ENCODE assay signal across 18 cellular contexts in genomic region chr5:60489856-60490255, GRCh38.
"Had no signal": no experiment of that assay in that cellular context is flagged by ENCODE, and none has a peak within 500 bp of the region (broad histone marks: within the 10 kb centered on the region; RNA-seq: fewer than 3 reads in every experiment).

No MANE protein-coding gene starts in this region.

- H3K4me3 ChIP-seq: heart left ventricle, left lung, pancreas, testis, vagina had no signal

- H3K4me1 ChIP-seq: heart left ventricle, left lung, pancreas, testis, vagina had no signal

- DNase-seq: activated CD4-positive, alpha-beta T cell treated with anti-CD3 and anti-CD28 coated beads for 36 hours; activated CD8-positive, alpha-beta memory T cell treated with anti-CD3 and anti-CD28 coated beads, Interleukin-2, amount 50 U/mL, for 4 hours; activated CD8-positive, alpha-beta T cell treated with anti-CD3 and anti-CD28 coated beads for 36 hours; activated naive CD4-positive, alpha-beta T cell treated with Interleukin-2 at 50 U/mL for 16 hours; activated T-cell treated with anti-CD3 and anti-CD28 coated beads, Interleukin-2, amount 50 U/mL, for 72 hours; caudate nucleus; endodermal cell; heart left ventricle; islet precursor cell; left lung; pancreas; T-helper 1 cell; testis; WERI-Rb-1 had no signal

- H3K4me1 Mint-ChIP-seq: activated CD4-positive, alpha-beta T cell treated with anti-CD3 and anti-CD28 coated beads for 36 hours; stimulated activated effector memory CD8-positive, alpha-beta T cell treated with anti-CD3 and anti-CD28 coated beads, Interleukin-12 subunit alpha, Interleukin-12 subunit beta, amount 100 ng/mL, for 72 hours had no signal

- H3K27me3 ChIP-seq: heart left ventricle, left lung, pancreas, testis, vagina had no signal

- H3K36me3 ChIP-seq: heart left ventricle, left lung, pancreas, vagina, WERI-Rb-1 had no signal

- H3K27me3 Mint-ChIP-seq: activated CD4-positive, alpha-beta T cell treated with anti-CD3 and anti-CD28 coated beads for 36 hours; activated CD8-positive, alpha-beta T cell treated with anti-CD3 and anti-CD28 coated beads for 36 hours had no signal

- H3K9me3 Mint-ChIP-seq: activated CD8-positive, alpha-beta T cell treated with anti-CD3 and anti-CD28 coated beads for 36 hours; endodermal cell had no signal

- H3K4me3 Mint-ChIP-seq: activated CD4-positive, alpha-beta T cell treated with anti-CD3 and anti-CD28 coated beads for 36 hours; activated CD8-positive, alpha-beta T cell treated with anti-CD3 and anti-CD28 coated beads for 36 hours; activated T-cell treated with anti-CD3 and anti-CD28 coated beads, Interleukin-2, amount 50 U/mL, for 72 hours; endodermal cell; stimulated activated effector memory CD8-positive, alpha-beta T cell treated with anti-CD3 and anti-CD28 coated beads, Interleukin-12 subunit alpha, Interleukin-12 subunit beta, amount 100 ng/mL, for 72 hours had no signal

- ATAC-seq: activated CD4-positive, alpha-beta T cell treated with anti-CD3 and anti-CD28 coated beads for 36 hours; activated CD8-positive, alpha-beta T cell treated with anti-CD3 and anti-CD28 coated beads for 36 hours; activated T-cell treated with anti-CD3 and anti-CD28 coated beads, Interleukin-2, amount 50 U/mL, for 72 hours; esophagus mucosa; heart left ventricle; left lung; pancreas; stimulated activated effector memory CD8-positive, alpha-beta T cell treated with anti-CD3 and anti-CD28 coated beads, Interleukin-12 subunit alpha, Interleukin-12 subunit beta, amount 100 ng/mL, for 72 hours had no signal

- H3K9me3 ChIP-seq: heart left ventricle, left lung, pancreas, testis, vagina had no signal

- H3K27ac ChIP-seq: left lung, pancreas, SK-N-MC, testis, vagina, WERI-Rb-1 had no signal

- H3K36me3 Mint-ChIP-seq: stimulated activated effector memory CD8-positive, alpha-beta T cell treated with anti-CD3 and anti-CD28 coated beads, Interleukin-12 subunit alpha, Interleukin-12 subunit beta, amount 100 ng/mL, for 72 hours had no signal

- FAIRE-seq: pancreas had no signal

- H3K27ac Mint-ChIP-seq: activated CD4-positive, alpha-beta T cell treated with anti-CD3 and anti-CD28 coated beads for 36 hours; activated CD8-positive, alpha-beta T cell treated with anti-CD3 and anti-CD28 coated beads for 36 hours; activated T-cell treated with anti-CD3 and anti-CD28 coated beads, Interleukin-2, amount 50 U/mL, for 72 hours; endodermal cell; stimulated activated effector memory CD8-positive, alpha-beta T cell treated with anti-CD3 and anti-CD28 coated beads, Interleukin-12 subunit alpha, Interleukin-12 subunit beta, amount 100 ng/mL, for 72 hours had no signal
